Comparison of ENCODE assay signal across 21 cellular contexts in the genomic region with DNA sequence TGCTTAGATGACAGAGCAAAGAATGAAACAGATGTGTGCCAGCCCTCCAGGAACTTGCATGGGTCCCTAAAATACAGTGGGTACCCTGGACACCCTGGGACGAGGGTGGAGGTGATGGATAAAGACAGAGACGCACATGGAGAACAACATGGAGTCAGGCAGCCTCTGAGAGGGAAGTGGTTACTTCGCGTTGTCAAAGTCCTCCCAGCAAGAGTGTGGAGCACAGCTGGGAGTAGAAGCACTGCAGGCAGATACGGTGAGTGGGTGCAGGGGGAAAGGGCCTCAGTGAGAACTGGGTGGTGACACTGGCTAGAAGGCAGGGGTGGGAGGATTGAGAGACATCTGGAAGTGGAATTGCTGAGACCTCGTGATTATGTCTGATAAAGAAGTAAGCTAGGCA.
"Had no signal": no experiment of that assay in that cellular context is flagged by ENCODE, and none has a peak within 500 bp of the region (broad histone marks: within the 10 kb centered on the region; RNA-seq: fewer than 3 reads in every experiment).

No MANE protein-coding gene starts in this region.

- DNase-seq: IMR-90, Karpas-422, KG1, MG63, NCI-H1092, NCI-H1105 treated with DMSO at 0.1 percent for 48 hours, NCI-H1417 treated with DMSO at 0.1 percent for 48 hours, NCI-H146, NCI-H1694 treated with DMSO at 0.1 percent for 48 hours, NCI-H1930, NCI-H2081, NCI-H2107, NCI-H2227 treated with DMSO at 0.1 percent for 48 hours, NCI-H524, NCI-H69, NCI-H774, Right ventricle myocardium superior, RPMI8226, SIG-M5 had no signal

- ATAC-seq: HepG2 had no signal

- FAIRE-seq: HepG2, RCC 7860 had no signal
